ENCODE assay signal across 1 cellular context in genomic region chr12:42962384-42962783, GRCh38.
TF ChIP-seq lines count a peak whose summit lies in the region.

No MANE protein-coding gene starts in this region.

TF ChIP-seq in WTC11, 78 proteins besides CTCF, POLR2A, EP300 and RAD21 (continued from another document):
- TF ChIP-seq ZNF532 (CRISPR knock-in tag; IDR thresholded peaks at IDR 0.05; ENCODE audit: borderline replicate concordance) (no peak), PREB (CRISPR knock-in tag; IDR thresholded peaks at IDR 0.05; ENCODE audit: borderline replicate concordance) (no peak), ZNF121 (CRISPR knock-in tag; IDR thresholded peaks at IDR 0.05) (no peak), NFE2L1 (CRISPR knock-in tag; IDR thresholded peaks at IDR 0.05) (no peak), JAZF1 (CRISPR knock-in tag; IDR thresholded peaks at IDR 0.05) (no peak), TP53 (CRISPR knock-in tag; IDR thresholded peaks at IDR 0.05) (no peak), USF2 (CRISPR knock-in tag; IDR thresholded peaks at IDR 0.05) (no peak), ERG (CRISPR knock-in tag; IDR thresholded peaks at IDR 0.05) (no peak), ZNF671 (CRISPR knock-in tag; IDR thresholded peaks at IDR 0.05) (no peak), IRF1 (CRISPR knock-in tag; IDR thresholded peaks at IDR 0.05) (no peak), MAX (CRISPR knock-in tag; IDR thresholded peaks at IDR 0.05) (no peak)
